Comparison of ENCODE assay signal across 11 cellular contexts in genomic region chrX:42615161-42615563, GRCh38.
DNase-seq lines count a peak whose midpoint lies in the region; ATAC-seq, FAIRE-seq and TF ChIP-seq lines count a peak whose summit lies in the region.
"Had no signal": no experiment of that assay in that cellular context is flagged by ENCODE, and none has a peak within 500 bp of the region (broad histone marks: within the 10 kb centered on the region; RNA-seq: fewer than 3 reads in every experiment).

No MANE protein-coding gene starts in this region.

- no peak for TF ChIP-seq RAD21 in K562 (CRISPR knock-in tag; conservative IDR thresholded peaks at IDR 0.05 in 1 of 2, IDR thresholded peaks at IDR 0.05 in 1 of 2)

- peak; percentile 20 for DNase-seq in activated naive CD4-positive, alpha-beta T cell treated with anti-CD3 and anti-CD28 coated beads, Interleukin-2, amount 10 ng/mL, durations not matched to agents 7 days and 5 days
- DNase-seq in activated naive CD4-positive, alpha-beta T cell treated with anti-CD3 and anti-CD28 coated beads, Interleukin-2, amount 50 U/mL, for 16 hours = no peak
- DNase-seq in K562 (ENCODE audit: extremely low read depth in 1 of 4, low spot score in 3 of 4) (peak in 1 of 4 experiments; percentile 3), cardiac septum (ENCODE audit: low spot score) (no peak), NOMO-1 (lab: John Stamatoyannopoulos, UW; ENCODE audit: unreplicated experiment in 2 of 2) (no peak)
- peak; percentile 3 for DNase-seq in stimulated activated CD4-positive, alpha-beta T cell treated with anti-CD3 and anti-CD28 coated beads, Interleukin-4, amount 100 ng/mL, for 24 hours
- DNase-seq: dorsolateral prefrontal cortex, NCI-H1105 had no signal

- H3K4me1 Mint-ChIP-seq in activated naive CD4-positive, alpha-beta T cell treated with anti-CD3 and anti-CD28 coated beads, Interleukin-2, amount 10 ng/mL, durations not matched to agents 7 days and 5 days = peaks cover 11% of the 10 kb centered on the region

- POLR2A ChIA-PET in K562 (lab: Yijun Ruan, JAX) = no interaction called here

- H3K79me2 ChIP-seq in KMS-11 (ENCODE audit: insufficient read depth, low read depth) = no peaks in the 10 kb centered on the region
- H3K79me2 ChIP-seq in K562 (ENCODE audit: control insufficient read depth, insufficient read depth, low read length) = no peaks in the 10 kb centered on the region

- 0 out of 2 replicates have a peak overlapping the region, but pooled peaks have one; percentile 6 for H3K4me2 ChIP-seq in KMS-11
- H3K4me2 ChIP-seq in K562 (ENCODE audit: insufficient read depth, low read length) = no peak overlapping the region

- BruUV-seq in K562 (replicated peaks; lab: Mats Ljungman, UMichigan) = no TSS peak

- no peaks in the 10 kb centered on the region for H3K9me3 Mint-ChIP-seq in activated naive CD4-positive, alpha-beta T cell treated with anti-CD3 and anti-CD28 coated beads, Interleukin-2, amount 10 ng/mL, durations not matched to agents 7 days and 5 days
- H3K9me3 Mint-ChIP-seq: immature natural killer cell had no signal

- peaks cover 2% of the 10 kb centered on the region for H3K36me3 Mint-ChIP-seq in activated naive CD4-positive, alpha-beta T cell treated with anti-CD3 and anti-CD28 coated beads, Interleukin-2, amount 10 ng/mL, durations not matched to agents 7 days and 5 days
- H3K36me3 Mint-ChIP-seq: immature natural killer cell had no signal

- TF ChIP-seq CTCF in KMS-11 (conservative IDR thresholded peaks at IDR 0.05; ENCODE audit: low read depth, low read length) (peak; percentile 37), K562 (IDR thresholded peaks at IDR 0.05 in 2 of 3, conservative IDR thresholded peaks at IDR 0.05 in 1 of 3; ENCODE audit: insufficient read depth in 2 of 3, low read depth in 1 of 3, low read length in 3 of 3) (peak in 2 of 3 experiments; percentile 12 to 17; a peak in 1 of 6 replicates)

- no peak overlapping the region for H3K27ac Mint-ChIP-seq in activated naive CD4-positive, alpha-beta T cell treated with anti-CD3 and anti-CD28 coated beads, Interleukin-2, amount 10 ng/mL, durations not matched to agents 7 days and 5 days
- H3K27ac Mint-ChIP-seq: immature natural killer cell had no signal

- WGBS in K562 (ENCODE audit: insufficient coverage, low coverage, missing lambda C conversion rate) = 0% methylated on average over 1 of the region's 1 CpG

- TF ChIP-seq POLR2A in K562 (conservative IDR thresholded peaks at IDR 0.05) = no peak

- H3K9ac ChIP-seq in KMS-11 = no peak overlapping the region
- no peak overlapping the region for H3K9ac ChIP-seq in K562 (ENCODE audit: insufficient read depth in 1 of 2, low read depth in 2 of 2, low read length in 2 of 2)

- H3K4me3 ChIP-seq in KMS-11 (IDR thresholded peaks at IDR 0.05; ENCODE audit: insufficient read depth, low read depth, low read length) = no peak overlapping the region
- no peak overlapping the region for H3K4me3 ChIP-seq in K562
- H3K4me3 ChIP-seq: dorsolateral prefrontal cortex had no signal

- no peaks in the 10 kb centered on the region for H3K36me3 ChIP-seq in KMS-11 (ENCODE audit: insufficient read depth)
- no peaks in the 10 kb centered on the region for H3K36me3 ChIP-seq in K562 (ENCODE audit: control insufficient read depth, insufficient read depth, low read length)

- TF ChIP-seq EP300 in K562 (IDR thresholded peaks at IDR 0.05; ENCODE audit: low read length) = no peak

- H3K9me3 ChIP-seq in K562 (replicated peaks; ENCODE audit: control insufficient read depth, insufficient read depth, low read depth, low read length) = no peaks in the 10 kb centered on the region

- no peak for FAIRE-seq in K562 (lab: Jason Lieb, UNC)

- H3K9me1 ChIP-seq in K562 (ENCODE audit: control insufficient read depth, insufficient read depth, low read length) = no peaks in the 10 kb centered on the region

- no peaks in the 10 kb centered on the region for H4K20me1 ChIP-seq in KMS-11 (ENCODE audit: insufficient read depth)
- no peaks in the 10 kb centered on the region for H4K20me1 ChIP-seq in K562 (replicated peaks; ENCODE audit: control insufficient read depth, insufficient read depth, low read length)

- H3K27ac ChIP-seq in KMS-11 = no peak overlapping the region
- H3K27ac ChIP-seq in K562 (ENCODE audit: extremely low read depth, low read depth, low read length) = no peak overlapping the region
- H3K27ac ChIP-seq: dorsolateral prefrontal cortex had no signal

- H3K27me3 ChIP-seq in KMS-11 (ENCODE audit: insufficient read depth, low read depth) (no peaks in the 10 kb centered on the region), K562 (ENCODE audit: control insufficient read depth in 2 of 2, insufficient read depth in 2 of 2, low read length in 2 of 2) (no peaks in the 10 kb centered on the region)

- H3K4me1 ChIP-seq in KMS-11 (ENCODE audit: low read depth, poor library complexity, severe bottlenecking) (peaks cover 21% of the 10 kb centered on the region), K562 (replicated peaks in 1 of 2; ENCODE audit: control insufficient read depth in 2 of 2, insufficient read depth in 2 of 2, low read length in 2 of 2) (no peaks in the 10 kb centered on the region)

- ATAC-seq in K562 = no peak
- ATAC-seq in GM21737 (IDR thresholded peaks at IDR 0.05; ENCODE audit: unreplicated experiment) = no peak

- H3K27me3 Mint-ChIP-seq in activated naive CD4-positive, alpha-beta T cell treated with anti-CD3 and anti-CD28 coated beads, Interleukin-2, amount 10 ng/mL, durations not matched to agents 7 days and 5 days = no peaks in the 10 kb centered on the region

- in situ Hi-C loops in K562 (cut with MboI) = no loop called here

- H3K4me3 Mint-ChIP-seq in activated naive CD4-positive, alpha-beta T cell treated with anti-CD3 and anti-CD28 coated beads, Interleukin-2, amount 10 ng/mL, durations not matched to agents 7 days and 5 days = no peak overlapping the region
- H3K4me3 Mint-ChIP-seq: immature natural killer cell had no signal

- intact Hi-C loops in K562 (cut with micrococcal nuclease) (no loop called here), cardiac septum (cut with DNase I) (no loop called here)

- CTCF ChIA-PET in activated naive CD4-positive, alpha-beta T cell treated with anti-CD3 and anti-CD28 coated beads, Interleukin-2, amount 10 ng/mL, durations not matched to agents 7 days and 5 days (lab: Charles Lee) = no interaction called here
- CTCF ChIA-PET in K562 (lab: Yijun Ruan, JAX; ENCODE audit: low intra/inter-chr PET ratio) = no interaction called here

- H2AFZ ChIP-seq in KMS-11 (ENCODE audit: low read depth) = no peak overlapping the region; the same call in 1 of the 2 replicates
- H2AFZ ChIP-seq in K562 (ENCODE audit: low read depth, low read length) = no peak overlapping the region

TF ChIP-seq in K562, 482 proteins besides CTCF, POLR2A, EP300 and RAD21:
- TF ChIP-seq DLX4 (CRISPR knock-in tag; IDR thresholded peaks at IDR 0.05) (no peak), ZBTB9 (CRISPR knock-in tag; IDR thresholded peaks at IDR 0.05) (no peak), ZNF232 (CRISPR knock-in tag; IDR thresholded peaks at IDR 0.05) (no peak), ZNF778 (CRISPR knock-in tag; IDR thresholded peaks at IDR 0.05) (no peak), NFXL1 (CRISPR knock-in tag; IDR thresholded peaks at IDR 0.05) (no peak), FIP1L1 (IDR thresholded peaks at IDR 0.05; ENCODE audit: low read depth, low read length, poor library complexity, severe bottlenecking) (no peak), ZNF121 (CRISPR knock-in tag; conservative IDR thresholded peaks at IDR 0.05) (no peak)

Comparison
In these comparisons a context has a peak if more than half of its experiments do, and no peak if none do; other contexts are left out.
1. DNase-seq: peak in activated naive CD4-positive, alpha-beta T cell treated with anti-CD3 and anti-CD28 coated beads, Interleukin-2, amount 10 ng/mL, durations not matched to agents 7 days and 5 days (single experiment) and stimulated activated CD4-positive, alpha-beta T cell treated with anti-CD3 and anti-CD28 coated beads, Interleukin-4, amount 100 ng/mL, for 24 hours (single experiment); none in activated naive CD4-positive, alpha-beta T cell treated with anti-CD3 and anti-CD28 coated beads, Interleukin-2, amount 50 U/mL, for 16 hours (single experiment), cardiac septum (single experiment) and NOMO-1 (0 of 2).